ENCODE assay signal across 8 cellular contexts in genomic region chr4:138182838-138183426, GRCh38. TPM values are rescaled to one million over a fixed set of nuclear protein-coding genes. Genes with fewer than 3 reads are reported as not detected.
DNase-seq lines count a peak whose midpoint lies in the region; ATAC-seq and TF ChIP-seq lines count a peak whose summit lies in the region.

No MANE protein-coding gene starts in this region.

- no peak overlapping the region for H3K4me3 Mint-ChIP-seq in CD4-positive, alpha-beta memory T cell
- H3K4me3 Mint-ChIP-seq in stimulated activated effector memory CD8-positive, alpha-beta T cell treated with anti-CD3 and anti-CD28 coated beads, Interleukin-12 subunit alpha, Interleukin-12 subunit beta, amount 100 ng/mL, for 72 hours: no peak overlapping the region

- DNase-seq in G401 (ENCODE audit: low spot score): peak; percentile 58
- DNase-seq in GM23248: peak; percentile 70
- peak; percentile 12 for DNase-seq in NCI-H2171 (lab: John Stamatoyannopoulos, UW)
- no peak for DNase-seq in breast epithelium (ENCODE audit: low spot score in 2 of 2)
- DNase-seq in left colon: no peak
- no peak for DNase-seq in activated CD4-positive, CD25-positive, alpha-beta regulatory T cell (lab: John Stamatoyannopoulos, UW)
- no peak for DNase-seq in CD4-positive, alpha-beta memory T cell
- no peak for DNase-seq in stimulated activated effector memory CD8-positive, alpha-beta T cell treated with anti-CD3 and anti-CD28 coated beads, Interleukin-12 subunit alpha, Interleukin-12 subunit beta, amount 100 ng/mL, for 72 hours (ENCODE audit: low spot score in 2 of 2)

- no peak overlapping the region for H3K4me2 ChIP-seq in GM23248 (ENCODE audit: unreplicated experiment)

- CTCF ChIA-PET in CD4-positive, alpha-beta memory T cell (lab: Charles Lee; ENCODE audit: partially characterized antibody): no interaction called here

- no peaks in the 10 kb centered on the region for H4K20me1 ChIP-seq in GM23248 (ENCODE audit: insufficient read depth)

- H3K9me2 ChIP-seq in GM23248 (ENCODE audit: insufficient read depth): no peaks in the 10 kb centered on the region

- H3K9ac ChIP-seq in GM23248: no peak overlapping the region

- H3K79me2 ChIP-seq in GM23248 (ENCODE audit: insufficient read depth): no peaks in the 10 kb centered on the region

- peak; percentile 57 for ATAC-seq in left colon
- ATAC-seq in stimulated activated effector memory CD8-positive, alpha-beta T cell treated with anti-CD3 and anti-CD28 coated beads, Interleukin-12 subunit alpha, Interleukin-12 subunit beta, amount 100 ng/mL, for 72 hours: no peak

- H3K27me3 Mint-ChIP-seq in CD4-positive, alpha-beta memory T cell: no peaks in the 10 kb centered on the region

- in situ Hi-C loops in G401 (cut with HindIII; ENCODE audit: low sequenced_read_pairs) (no loop called here), GM23248 (cut with MboI) (no loop called here)

- intact Hi-C loops in breast epithelium (cut with DNase I; ENCODE audit: low total_unique reads): no loop called here
- intact Hi-C loops in left colon (cut with DNase I, micrococcal nuclease): loop anchor here in 1 of 2 donors (10.0 kb wide), 1 partner anchor 148 kb away; no protein-coding TSS in a partner anchor
- intact Hi-C loops in CD4-positive, alpha-beta memory T cell (cut with micrococcal nuclease): no loop called here

- no peaks in the 10 kb centered on the region for H3K4me1 Mint-ChIP-seq in CD4-positive, alpha-beta memory T cell
- H3K4me1 Mint-ChIP-seq in stimulated activated effector memory CD8-positive, alpha-beta T cell treated with anti-CD3 and anti-CD28 coated beads, Interleukin-12 subunit alpha, Interleukin-12 subunit beta, amount 100 ng/mL, for 72 hours: no peaks in the 10 kb centered on the region

- H3K27me3 ChIP-seq in GM23248 (replicated peaks; ENCODE audit: insufficient read depth) (no peaks in the 10 kb centered on the region), breast epithelium (no peaks in the 10 kb centered on the region)
- H3K27me3 ChIP-seq in CD4-positive, alpha-beta memory T cell (ENCODE audit: insufficient read depth, low read length): no peaks in the 10 kb centered on the region

- H3K27ac Mint-ChIP-seq in CD4-positive, alpha-beta memory T cell: peak overlapping the region in 1 of 7 donors; percentile 37
- H3K27ac Mint-ChIP-seq in stimulated activated effector memory CD8-positive, alpha-beta T cell treated with anti-CD3 and anti-CD28 coated beads, Interleukin-12 subunit alpha, Interleukin-12 subunit beta, amount 100 ng/mL, for 72 hours: no peak overlapping the region

- no peak overlapping the region for H2AFZ ChIP-seq in GM23248

- POLR2A ChIA-PET in CD4-positive, alpha-beta memory T cell (lab: Charles Lee; ENCODE audit: partially characterized antibody): no interaction called here

- no peak overlapping the region for H3K27ac ChIP-seq in GM23248
- no peak overlapping the region for H3K27ac ChIP-seq in breast epithelium
- no peak overlapping the region for H3K27ac ChIP-seq in CD4-positive, alpha-beta memory T cell (ENCODE audit: low read depth, low read length)

- no peaks in the 10 kb centered on the region for H3K36me3 Mint-ChIP-seq in CD4-positive, alpha-beta memory T cell
- no peaks in the 10 kb centered on the region for H3K36me3 Mint-ChIP-seq in stimulated activated effector memory CD8-positive, alpha-beta T cell treated with anti-CD3 and anti-CD28 coated beads, Interleukin-12 subunit alpha, Interleukin-12 subunit beta, amount 100 ng/mL, for 72 hours

- H3K36me3 ChIP-seq in GM23248 (ENCODE audit: low read depth) (peaks cover 42% of the 10 kb centered on the region), breast epithelium (no peaks in the 10 kb centered on the region)
- H3K36me3 ChIP-seq in CD4-positive, alpha-beta memory T cell (ENCODE audit: insufficient read depth, low read length): no peaks in the 10 kb centered on the region

- H3K4me3 ChIP-seq in GM23248: no peak overlapping the region
- no peak overlapping the region for H3K4me3 ChIP-seq in breast epithelium
- H3K4me3 ChIP-seq in CD4-positive, alpha-beta memory T cell (ENCODE audit: low read length in 2 of 2): no peak overlapping the region

- H3K4me1 ChIP-seq in GM23248 (ENCODE audit: insufficient read depth) (no peaks in the 10 kb centered on the region), breast epithelium (no peaks in the 10 kb centered on the region)
- H3K4me1 ChIP-seq in CD4-positive, alpha-beta memory T cell (ENCODE audit: insufficient read depth, low read length): no peaks in the 10 kb centered on the region

- peaks cover 0 to 3% (median 0%) of the 10 kb centered on the region in 8 donors for H3K9me3 Mint-ChIP-seq in CD4-positive, alpha-beta memory T cell
- peaks cover 3% of the 10 kb centered on the region for H3K9me3 Mint-ChIP-seq in stimulated activated effector memory CD8-positive, alpha-beta T cell treated with anti-CD3 and anti-CD28 coated beads, Interleukin-12 subunit alpha, Interleukin-12 subunit beta, amount 100 ng/mL, for 72 hours

- no peaks in the 10 kb centered on the region for H3K9me3 ChIP-seq in GM23248 (ENCODE audit: low read depth)
- H3K9me3 ChIP-seq in breast epithelium: no peaks in the 10 kb centered on the region
- no peaks in the 10 kb centered on the region for H3K9me3 ChIP-seq in CD4-positive, alpha-beta memory T cell (ENCODE audit: control insufficient read depth in 1 of 2, low read length in 2 of 2)

- TF ChIP-seq POLR2A in breast epithelium (IDR thresholded peaks at IDR 0.05): no peak

- peak; percentile 12 to 62 (median 58) for TF ChIP-seq CTCF in breast epithelium (IDR thresholded peaks at IDR 0.05)

- no peaks in the 10 kb centered on the region for H3F3A ChIP-seq in GM23248 (ENCODE audit: insufficient read depth)

- WGBS in GM23248 (ENCODE audit: low coverage in 1 of 2, low lambda C conversion rate in 2 of 2, missing lambda C conversion rate in 2 of 2), 2 experiments: 59 to 60% methylated on average over 6 of the region's 6 CpGs

RNA-seq across cellular contexts. Expression of gene SLC7A11, which starts 59.2 kb away (rescaled TPM):
- 1.9 and 3.8 TPM in 2 replicates for total RNA-seq in G401 (2014; rRNA removed; shearing (Covaris generic))
- total RNA-seq in GM23248 (2014; rRNA removed; shearing (Covaris generic)): 67.2 and 72.3 TPM in 2 replicates
- polyA plus RNA-seq in GM23248 (2016; fragmentation: Nextera tagmentation; extraction: Ambion mirVana): 19.6 and 20.6 TPM in 2 replicates
- total RNA-seq in breast epithelium: 1 to 10 TPM in 2 of 3 donors, under 1 TPM in 1; 0.16 to 1.9 (median 1.3) TPM
- 1 to 10 TPM; 1.9 to 4.1 TPM for total RNA-seq in left colon
- under 1 TPM; 0.78 to 0.93 TPM for total RNA-seq in CD4-positive, alpha-beta memory T cell
- polyA plus RNA-seq in CD4-positive, alpha-beta memory T cell: not detected

Comparison
In these comparisons a context has a peak if more than half of its experiments do, and no peak if none do; other contexts are left out.
1. DNase-seq: peak in G401 (single experiment), GM23248 (single experiment) and NCI-H2171 (single experiment); none in breast epithelium (0 of 2), left colon (0 of 2), activated CD4-positive, CD25-positive, alpha-beta regulatory T cell (0 of 4), CD4-positive, alpha-beta memory T cell (0 of 5) and stimulated activated effector memory CD8-positive, alpha-beta T cell treated with anti-CD3 and anti-CD28 coated beads, Interleukin-12 subunit alpha, Interleukin-12 subunit beta, amount 100 ng/mL, for 72 hours (0 of 2).
2. RNA of gene SLC7A11, which starts 59.2 kb away (total RNA-seq): 67.2 to 72.3 TPM in GM23248; 1.9 to 4.1 TPM in left colon, 1.9 to 3.8 TPM in G401, 0.16 to 1.9 TPM in breast epithelium and 0.78 to 0.93 TPM in CD4-positive, alpha-beta memory T cell; every median in the first group is over 10 times any median in the second.